Comparison of ENCODE assay signal across 17 cellular contexts in genomic region chr20:48326868-48327267, GRCh38.
"Had no signal": no experiment of that assay in that cellular context is flagged by ENCODE, and none has a peak within 500 bp of the region (broad histone marks: within the 10 kb centered on the region; RNA-seq: fewer than 3 reads in every experiment).

No MANE protein-coding gene starts in this region.

- ATAC-seq: activated CD4-positive, CD25-positive, alpha-beta regulatory T cell treated with anti-CD3 and anti-CD28 coated beads, Interleukin-2, amount 50 U/mL, for 24 hours; foreskin keratinocyte; left lobe of liver; natural killer cell; stimulated activated naive CD8-positive, alpha-beta T cell treated with anti-CD3 and anti-CD28 coated beads, Interleukin-15, amount 100 ng/mL, for 72 hours had no signal

- H3K36me3 Mint-ChIP-seq: activated naive CD8-positive, alpha-beta T cell treated with anti-CD3 and anti-CD28 coated beads for 36 hours; memory B cell; natural killer cell had no signal

- DNase-seq: activated CD4-positive, alpha-beta T cell treated with anti-CD3 and anti-CD28 coated beads, Interleukin-2, amount 50 U/mL, for 1 hour; activated CD8-positive, alpha-beta memory T cell treated with anti-CD3 and anti-CD28 coated beads for 24 hours; activated naive CD8-positive, alpha-beta T cell treated with anti-CD3 and anti-CD28 coated beads for 36 hours; brain microvascular endothelial cell; cerebellar nuclear complex; effector memory CD4-positive, alpha-beta T cell; foreskin keratinocyte; natural killer cell; right lobe of liver; stimulated activated CD4-positive, alpha-beta T cell treated with anti-CD3 and anti-CD28 coated beads, Interleukin-1b, Interleukin-23, amount 100 ng/mL, for 48 hours; stimulated activated naive CD8-positive, alpha-beta T cell treated with anti-CD3 and anti-CD28 coated beads, Interleukin-15, amount 100 ng/mL, for 72 hours; SW 1271 had no signal

- H3K4me3 Mint-ChIP-seq: activated naive CD8-positive, alpha-beta T cell treated with anti-CD3 and anti-CD28 coated beads for 36 hours; memory B cell; natural killer cell; stimulated activated naive CD8-positive, alpha-beta T cell treated with anti-CD3 and anti-CD28 coated beads, Interleukin-15, amount 100 ng/mL, for 72 hours; T-helper 2 cell treated with Interferon-gamma antibody and Interleukin-4, amounts not matched to agents 5 μg/mL and 100 μg/mL, for 36 hours had no signal

- H3K27ac Mint-ChIP-seq: activated naive CD8-positive, alpha-beta T cell treated with anti-CD3 and anti-CD28 coated beads for 36 hours; memory B cell; natural killer cell; stimulated activated naive CD8-positive, alpha-beta T cell treated with anti-CD3 and anti-CD28 coated beads, Interleukin-15, amount 100 ng/mL, for 72 hours; T-helper 2 cell treated with Interferon-gamma antibody and Interleukin-4, amounts not matched to agents 5 μg/mL and 100 μg/mL, for 36 hours had no signal

- H3K4me1 ChIP-seq: foreskin keratinocyte, right lobe of liver, upper lobe of left lung had no signal

- H3K9me3 Mint-ChIP-seq: activated naive CD8-positive, alpha-beta T cell treated with anti-CD3 and anti-CD28 coated beads for 36 hours; memory B cell; natural killer cell; stimulated activated naive CD8-positive, alpha-beta T cell treated with anti-CD3 and anti-CD28 coated beads, Interleukin-15, amount 100 ng/mL, for 72 hours; T-helper 2 cell treated with Interferon-gamma antibody and Interleukin-4, amounts not matched to agents 5 μg/mL and 100 μg/mL, for 36 hours had no signal

- H3K9me3 ChIP-seq: right lobe of liver, upper lobe of left lung had no signal

- H3K36me3 ChIP-seq: brain microvascular endothelial cell, right lobe of liver, upper lobe of left lung had no signal

- H3K4me1 Mint-ChIP-seq: activated naive CD8-positive, alpha-beta T cell treated with anti-CD3 and anti-CD28 coated beads for 36 hours; natural killer cell; stimulated activated naive CD8-positive, alpha-beta T cell treated with anti-CD3 and anti-CD28 coated beads, Interleukin-15, amount 100 ng/mL, for 72 hours had no signal

- H3K4me3 ChIP-seq: right lobe of liver, upper lobe of left lung had no signal

- H3K27ac ChIP-seq: brain microvascular endothelial cell, foreskin keratinocyte, right lobe of liver, upper lobe of left lung had no signal

- H3K27me3 ChIP-seq: right lobe of liver, upper lobe of left lung had no signal
